1 cellular context compared by ENCODE assay signal in genomic region chr16:71600822-71601221, GRCh38.
TF ChIP-seq lines count a peak whose summit lies in the region.

No MANE protein-coding gene starts in this region.

TF ChIP-seq in HepG2, 621 proteins besides CTCF, POLR2A, EP300 and RAD21 (continued from another document and continues in another):
- TF ChIP-seq ZNF580 (CRISPR knock-in tag; IDR thresholded peaks at IDR 0.05; ENCODE audit: borderline replicate concordance, low read depth), result 0 out of 2 replicates have a peak, but pooled peaks have one; percentile 59
- no peak for TF ChIP-seq ZNF597 (CRISPR knock-in tag; IDR thresholded peaks at IDR 0.05)
- no peak for TF ChIP-seq ZNF10 (CRISPR knock-in tag; IDR thresholded peaks at IDR 0.05; ENCODE audit: borderline replicate concordance, low read depth)
- 0 out of 2 replicates have a peak, but pooled peaks have one; percentile 25 for TF ChIP-seq POGK (CRISPR knock-in tag; conservative IDR thresholded peaks at IDR 0.05)
- TF ChIP-seq TBX2 (CRISPR knock-in tag; IDR thresholded peaks at IDR 0.05; ENCODE audit: borderline replicate concordance), result no peak
- TF ChIP-seq FOXK1 (CRISPR knock-in tag; IDR thresholded peaks at IDR 0.05; ENCODE audit: borderline replicate concordance, low read depth), result no peak
- TF ChIP-seq ARID2 (CRISPR knock-in tag; IDR thresholded peaks at IDR 0.05; ENCODE audit: borderline replicate concordance), result no peak
- TF ChIP-seq SALL1 (CRISPR knock-in tag; IDR thresholded peaks at IDR 0.05), result peak; percentile 72
- no peak for TF ChIP-seq BRF2 (CRISPR knock-in tag; IDR thresholded peaks at IDR 0.05)
- no peak for TF ChIP-seq ZFP1 (CRISPR knock-in tag; IDR thresholded peaks at IDR 0.05)
- TF ChIP-seq SNAPC4 (CRISPR knock-in tag; IDR thresholded peaks at IDR 0.05), result no peak
- TF ChIP-seq SOX13 (IDR thresholded peaks at IDR 0.05), result no peak
- TF ChIP-seq SOX13 (CRISPR knock-in tag; conservative IDR thresholded peaks at IDR 0.05 in 1 of 2, IDR thresholded peaks at IDR 0.05 in 1 of 2), result peak in 1 of 2 experiments; percentile 19; a peak in 1 of 4 replicates
- TF ChIP-seq STAT5B (CRISPR knock-in tag; IDR thresholded peaks at IDR 0.05), result no peak
- TF ChIP-seq ZNF761 (CRISPR knock-in tag; conservative IDR thresholded peaks at IDR 0.05), result no peak
- TF ChIP-seq NFATC3 (CRISPR knock-in tag; IDR thresholded peaks at IDR 0.05), result no peak
- peak; percentile 55; the same call in 1 of the 2 replicates for TF ChIP-seq BORCS8-MEF2B (CRISPR knock-in tag; IDR thresholded peaks at IDR 0.05)
- no peak for TF ChIP-seq ZNF557 (CRISPR knock-in tag; IDR thresholded peaks at IDR 0.05)
- TF ChIP-seq BRD4 (CRISPR knock-in tag; IDR thresholded peaks at IDR 0.05), result no peak
- TF ChIP-seq HNF1A (IDR thresholded peaks at IDR 0.05; ENCODE audit: low read depth), result no peak
- 0 out of 2 replicates have a peak, but pooled peaks have one; percentile 27 for TF ChIP-seq HNF1A (CRISPR knock-in tag; IDR thresholded peaks at IDR 0.05; ENCODE audit: borderline replicate concordance)
- TF ChIP-seq MEF2D (CRISPR knock-in tag; IDR thresholded peaks at IDR 0.05), result 0 out of 2 replicates have a peak, but pooled peaks have one; percentile 53
- no peak for TF ChIP-seq ISL2 (CRISPR knock-in tag; IDR thresholded peaks at IDR 0.05)
- TF ChIP-seq NFIC (IDR thresholded peaks at IDR 0.05; ENCODE audit: low read length), result no peak
- TF ChIP-seq ZNF574 (CRISPR knock-in tag; IDR thresholded peaks at IDR 0.05), result peak; percentile 49; the same call in 1 of the 2 replicates
- TF ChIP-seq ZNF333 (CRISPR knock-in tag; IDR thresholded peaks at IDR 0.05; ENCODE audit: borderline replicate concordance), result 0 out of 2 replicates have a peak, but pooled peaks have one; percentile 2
- no peak for TF ChIP-seq ZBTB37 (CRISPR knock-in tag; IDR thresholded peaks at IDR 0.05)
- no peak for TF ChIP-seq GTF2F1 (IDR thresholded peaks at IDR 0.05; ENCODE audit: low read length)
- TF ChIP-seq ZMYM4 (CRISPR knock-in tag; IDR thresholded peaks at IDR 0.05), result no peak
- no peak for TF ChIP-seq FLYWCH1 (CRISPR knock-in tag; IDR thresholded peaks at IDR 0.05)
- TF ChIP-seq KDM5A (IDR thresholded peaks at IDR 0.05; ENCODE audit: borderline replicate concordance, low read length), result no peak
- no peak for TF ChIP-seq RBM22 (optimal IDR thresholded peaks at IDR 0.05; ENCODE audit: low read length)
- TF ChIP-seq ZBED4 (CRISPR knock-in tag; IDR thresholded peaks at IDR 0.05; ENCODE audit: borderline replicate concordance), result 0 out of 2 replicates have a peak, but pooled peaks have one; percentile 24
